Comparison of ENCODE assay signal across 7 cellular contexts in the genomic region with DNA sequence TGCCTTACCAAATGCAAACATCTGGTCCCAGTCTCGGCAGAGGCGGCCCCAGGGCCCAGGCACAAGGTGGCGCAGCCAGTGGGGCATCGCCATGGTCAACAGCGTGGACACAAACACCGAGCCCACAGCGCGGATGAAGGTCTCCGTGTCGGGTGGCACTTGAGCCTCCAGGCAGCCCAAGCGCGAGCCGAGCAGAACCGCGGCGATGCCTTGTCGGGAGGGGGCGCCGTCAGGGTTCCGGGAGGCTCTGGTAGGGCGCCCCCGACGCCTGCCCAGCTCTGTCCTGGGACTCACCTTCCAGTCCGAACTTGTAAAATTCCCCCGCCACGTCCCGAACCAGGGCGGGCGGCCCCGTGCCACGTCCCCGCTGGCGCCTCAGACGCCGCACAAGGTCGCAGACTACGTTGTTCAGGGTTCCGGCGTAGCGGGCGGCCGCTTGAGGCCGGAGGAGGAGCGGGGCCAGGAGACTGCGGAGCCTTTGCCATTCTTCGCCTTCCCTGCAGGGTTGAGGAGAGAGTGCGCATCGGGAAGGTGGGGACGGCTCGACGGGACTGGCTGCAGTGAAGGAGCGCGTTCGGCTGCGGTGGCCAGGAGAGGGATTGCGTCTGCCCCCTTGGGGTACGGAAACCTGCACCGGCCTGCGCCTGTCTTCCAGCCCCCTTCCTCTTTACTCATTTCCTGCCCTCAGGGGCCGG. TPM values are rescaled to one million over a fixed set of nuclear protein-coding genes. Genes with fewer than 3 reads are reported as not detected.
DNase-seq lines count a peak whose midpoint lies in the region; ATAC-seq and TF ChIP-seq lines count a peak whose summit lies in the region.

No MANE protein-coding gene starts in this region.

- peak; percentile 63 for ATAC-seq in GM18498 (IDR thresholded peaks at IDR 0.05; ENCODE audit: unreplicated experiment)
- peak; percentile 62 for ATAC-seq in HG02642 (IDR thresholded peaks at IDR 0.05; ENCODE audit: poor library complexity, unreplicated experiment)

- H3K9me3 ChIP-seq in SJSA1 (replicated peaks) (peaks cover 25% of the 10 kb centered on the region), ascending aorta (no peaks in the 10 kb centered on the region)

- H3K27ac ChIP-seq in SJSA1, result no peak overlapping the region
- H3K27ac ChIP-seq in ascending aorta, result no peak overlapping the region

- DNase-seq in SJSA1 (ENCODE audit: low read depth in 1 of 2, low spot score in 2 of 2) (peak in 1 of 2 experiments; percentile 99), ascending aorta (ENCODE audit: low spot score in 2 of 2) (no peak), iPS-NIHi7 (ENCODE audit: extremely low spot score) (peak; percentile 48), NCI-H524 treated with DMSO at 0.1 percent for 48 hours (lab: John Stamatoyannopoulos, UW) (no peak)
- peak; percentile 69 for DNase-seq in stimulated activated CD4-positive, alpha-beta T cell treated with anti-CD3 and anti-CD28 coated beads, Interleukin-4, amount 100 ng/mL, for 1 hour

- H3K27me3 ChIP-seq in SJSA1 (replicated peaks), result peaks cover 51% of the 10 kb centered on the region
- no peaks in the 10 kb centered on the region for H3K27me3 ChIP-seq in ascending aorta

- peak overlapping the region; percentile 21 for H3K4me3 ChIP-seq in SJSA1
- peak overlapping the region; percentile 43 to 63 for H3K4me3 ChIP-seq in ascending aorta

- H3K36me3 ChIP-seq in SJSA1 (peaks cover 54% of the 10 kb centered on the region), ascending aorta (no peaks in the 10 kb centered on the region)

- H3K4me1 ChIP-seq in SJSA1 (replicated peaks), result peaks cover 31% of the 10 kb centered on the region
- H3K4me1 ChIP-seq in ascending aorta, result peaks cover 0 to 23% of the 10 kb centered on the region in 2 donors

- peak in 1 of 3 experiments; percentile 47 for TF ChIP-seq CTCF in ascending aorta (IDR thresholded peaks at IDR 0.05)

- intact Hi-C loops in ascending aorta (cut with DNase I), result loop anchor here (5.0 kb wide), 1 partner anchor 38 kb away; no protein-coding TSS in a partner anchor

RNA-seq across cellular contexts. Expression of gene CYP27B1, which starts 1.7 kb away (rescaled TPM):
- total RNA-seq in SJSA1 (2014; rRNA removed; shearing (Covaris generic)), result 12.9 and 21.9 TPM in 2 replicates
- total RNA-seq in ascending aorta, result not detected

RNA-seq across cellular contexts. Expression of gene METTL1, which starts 6.8 kb away (rescaled TPM):
- total RNA-seq in SJSA1 (2014; rRNA removed; shearing (Covaris generic)), result 173 and 193 TPM in 2 replicates
- total RNA-seq in ascending aorta, result 29.8 TPM

RNA-seq across cellular contexts. Expression of gene EEF1AKMT3, which starts 7.3 kb away (rescaled TPM):
- total RNA-seq in SJSA1 (2014; rRNA removed; shearing (Covaris generic)), result 53.1 and 62.2 TPM in 2 replicates
- total RNA-seq in ascending aorta, result 2.1 TPM

RNA-seq across cellular contexts. Expression of gene MARCHF9, which starts 10.2 kb away (rescaled TPM):
- 88.7 and 107 TPM in 2 replicates for total RNA-seq in SJSA1 (2014; rRNA removed; shearing (Covaris generic))
- total RNA-seq in ascending aorta, result 8.4 TPM

RNA-seq across cellular contexts. Expression of gene CDK4, which starts 13.0 kb away (rescaled TPM):
- 3,953 and 4,723 TPM in 2 replicates for total RNA-seq in SJSA1 (2014; rRNA removed; shearing (Covaris generic))
- 82.6 TPM for total RNA-seq in ascending aorta

Comparison
In these comparisons a context has a peak if more than half of its experiments do, and no peak if none do; other contexts are left out.
1. DNase-seq: peak in iPS-NIHi7 (single experiment) and stimulated activated CD4-positive, alpha-beta T cell treated with anti-CD3 and anti-CD28 coated beads, Interleukin-4, amount 100 ng/mL, for 1 hour (single experiment); none in ascending aorta (0 of 2) and NCI-H524 treated with DMSO at 0.1 percent for 48 hours (single experiment).
2. RNA of gene CYP27B1, which starts 1.7 kb away (total RNA-seq): 12.9 to 21.9 TPM in SJSA1; not detected in ascending aorta (single experiment); every median in the first group is over 10 times any median in the second.
3. RNA of gene EEF1AKMT3, which starts 7.3 kb away (total RNA-seq): 53.1 to 62.2 TPM in SJSA1; 2.1 TPM in ascending aorta (single experiment); every median in the first group is over 10 times any median in the second.